Comparison of ENCODE assay signal across 8 cellular contexts in genomic region chr10:69045441-69046300, GRCh38. TPM values are rescaled to one million over a fixed set of nuclear protein-coding genes. Genes with fewer than 3 reads are reported as not detected.
DNase-seq lines count a peak whose midpoint lies in the region; ATAC-seq and TF ChIP-seq lines count a peak whose summit lies in the region.

No MANE protein-coding gene starts in this region.

- no peaks in the 10 kb centered on the region for H3K36me3 ChIP-seq in upper lobe of left lung

- H3K27me3 Mint-ChIP-seq in T-helper 1 cell treated with Interleukin-12 subunit alpha and Interleukin-12 subunit beta and Interleukin-4 antibody, amounts not matched to agents 30 μg/mL and 1 μg/mL, for 36 hours (ENCODE audit: low read depth): no peaks in the 10 kb centered on the region

- TF ChIP-seq POLR2A in upper lobe of left lung (IDR thresholded peaks at IDR 0.05): peak in 1 of 4 donors; percentile 65

- H3K4me1 Mint-ChIP-seq in T-helper 1 cell treated with Interleukin-12 subunit alpha and Interleukin-12 subunit beta and Interleukin-4 antibody, amounts not matched to agents 30 μg/mL and 1 μg/mL, for 36 hours (ENCODE audit: low read depth): peaks cover 35% of the 10 kb centered on the region

- no peaks in the 10 kb centered on the region for H3K9me3 Mint-ChIP-seq in T-helper 1 cell treated with Interleukin-12 subunit alpha and Interleukin-12 subunit beta and Interleukin-4 antibody, amounts not matched to agents 30 μg/mL and 1 μg/mL, for 36 hours

- H3K9me3 ChIP-seq in upper lobe of left lung: no peaks in the 10 kb centered on the region

- H3K4me1 ChIP-seq in upper lobe of left lung: peaks cover 13 to 27% (median 19%) of the 10 kb centered on the region in 4 donors

- 61 to 74% methylated on average over 6 of the region's 6 CpGs for WGBS in upper lobe of left lung, 2 donors

- ATAC-seq in HG03108 (IDR thresholded peaks at IDR 0.05; ENCODE audit: unreplicated experiment) (peak; percentile 48), esophagus mucosa (peak; percentile 90), upper lobe of left lung (ENCODE audit: low FRiP score in 2 of 2) (peak; percentile 66 to 71)

- peak overlapping the region; percentile 99 for H3K27ac Mint-ChIP-seq in T-helper 1 cell treated with Interleukin-12 subunit alpha and Interleukin-12 subunit beta and Interleukin-4 antibody, amounts not matched to agents 30 μg/mL and 1 μg/mL, for 36 hours

- peak; percentile 60 for DNase-seq in stimulated activated CD4-positive, alpha-beta T cell treated with anti-CD3 and anti-CD28 coated beads, Interleukin-1b, Interleukin-23, amount 100 ng/mL, for 48 hours
- no peak for DNase-seq in stimulated activated CD4-positive, alpha-beta T cell treated with anti-CD3 and anti-CD28 coated beads, Interleukin-2, amount 100 ng/mL, for 24 hours
- DNase-seq in upper lobe of left lung (no peak), SW 1271 (lab: John Stamatoyannopoulos, UW) (no peak), EL (no peak)

- peak overlapping the region; percentile 75 for H3K4me3 Mint-ChIP-seq in T-helper 1 cell treated with Interleukin-12 subunit alpha and Interleukin-12 subunit beta and Interleukin-4 antibody, amounts not matched to agents 30 μg/mL and 1 μg/mL, for 36 hours

- no peak overlapping the region for H3K4me3 ChIP-seq in upper lobe of left lung

- no peak for TF ChIP-seq CTCF in upper lobe of left lung (IDR thresholded peaks at IDR 0.05)

- peak overlapping the region; percentile 79 to 89 (median 85) for H3K27ac ChIP-seq in upper lobe of left lung

- TF ChIP-seq EP300 in upper lobe of left lung (IDR thresholded peaks at IDR 0.05): peak in 2 of 4 donors; percentile 68 to 81

- peaks cover 3% of the 10 kb centered on the region for H3K36me3 Mint-ChIP-seq in T-helper 1 cell treated with Interleukin-12 subunit alpha and Interleukin-12 subunit beta and Interleukin-4 antibody, amounts not matched to agents 30 μg/mL and 1 μg/mL, for 36 hours (ENCODE audit: low read depth)

- no peaks in the 10 kb centered on the region for H3K27me3 ChIP-seq in upper lobe of left lung

RNA-seq across cellular contexts. Expression of gene SRGN, which starts 42.2 kb away (rescaled TPM):
- total RNA-seq in esophagus mucosa: 7.9 TPM
- total RNA-seq in upper lobe of left lung: 100 to 1,000 TPM in 5 of 6 donors, 10 to 100 TPM in 1; 96.4 to 326 (median 203) TPM

RNA-seq across cellular contexts. Expression of gene KIFBP, which starts 57.1 kb away (rescaled TPM):
- total RNA-seq in esophagus mucosa: 11.1 TPM
- 10 to 100 TPM; 18.9 to 27.6 (median 21.4) TPM for total RNA-seq in upper lobe of left lung

Comparison
In these comparisons a context has a peak if more than half of its experiments do, and no peak if none do; other contexts are left out.
1. RNA of gene SRGN, which starts 42.2 kb away (total RNA-seq): 96.4 to 326 TPM in upper lobe of left lung; 7.9 TPM in esophagus mucosa (single experiment); every median in the first group is over 10 times any median in the second.
2. Peak in every context shown above with its lines, with median percentiles within 50 percentile points of each other: ATAC-seq.